21 cellular contexts compared by ENCODE assay signal in the genomic region with DNA sequence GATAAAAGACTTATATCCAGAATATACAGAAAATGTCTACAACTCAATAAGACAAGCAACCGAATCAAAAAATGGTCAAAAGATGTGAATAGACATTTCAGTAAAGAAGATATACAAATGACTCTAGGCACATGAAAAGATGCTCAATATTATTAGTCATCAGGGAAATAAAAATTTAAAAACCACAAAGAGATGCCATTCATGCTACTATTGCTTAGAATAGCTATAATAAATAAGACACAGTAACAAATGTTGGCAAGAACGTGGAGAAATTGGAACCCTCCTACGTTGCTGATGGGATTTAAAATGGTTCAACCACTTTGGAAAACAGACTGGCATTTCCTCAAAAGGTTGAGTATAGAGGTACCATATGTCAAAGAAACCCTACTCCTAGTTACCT. TPM values are rescaled to one million over a fixed set of nuclear protein-coding genes. Genes with fewer than 3 reads are reported as not detected.
A peak's percentile ranks its signal among the peaks of the same experiment; 100 is the strongest.
DNase-seq lines count a peak whose midpoint lies in the region; ATAC-seq and TF ChIP-seq lines count a peak whose summit lies in the region.
"Had no signal": no experiment of that assay in that cellular context is flagged by ENCODE, and none has a peak within 500 bp of the region (broad histone marks: within the 10 kb centered on the region; RNA-seq: fewer than 3 reads in every experiment).

No MANE protein-coding gene starts in this region.

- H3K9ac ChIP-seq in fibroblast of lung (ENCODE audit: insufficient read depth, low read length) (no peak overlapping the region), mesendoderm (ENCODE audit: low read length) (no peak overlapping the region)

- H3K9me3 Mint-ChIP-seq in osteocyte (ENCODE audit: unreplicated experiment) (peaks cover 3% of the 10 kb centered on the region), WTC11 (no peaks in the 10 kb centered on the region)

- no peaks in the 10 kb centered on the region for H3K79me1 ChIP-seq in mesendoderm (ENCODE audit: low read length)

- WGBS in mesendoderm (ENCODE audit: extremely low coverage, insufficient coverage, low lambda C conversion rate), result no CpG with 5 or more reads among the region's 3 CpGs

- H3K79me2 ChIP-seq in fibroblast of lung (ENCODE audit: control insufficient read depth, insufficient read depth, low read length) (no peaks in the 10 kb centered on the region), mesendoderm (ENCODE audit: control insufficient read depth, insufficient read depth, low read length) (no peaks in the 10 kb centered on the region)

- no peak for ATAC-seq in WTC11
- ATAC-seq: left lobe of liver; stimulated activated naive CD8-positive, alpha-beta T cell treated with anti-CD3 and anti-CD28 coated beads, Interleukin-15, Interleukin-2, amounts not matched to agents 100 U/mL and 50 U/mL, for 24 hours had no signal

- no peak overlapping the region for H2BK5ac ChIP-seq in mesendoderm (ENCODE audit: low read length)

- no peak overlapping the region for H4K8ac ChIP-seq in mesendoderm (ENCODE audit: low read depth, low read length)

- H3K36me3 Mint-ChIP-seq in osteocyte (ENCODE audit: unreplicated experiment), result peaks cover 43% of the 10 kb centered on the region
- no peaks in the 10 kb centered on the region for H3K36me3 Mint-ChIP-seq in WTC11

- no peak overlapping the region for H4K5ac ChIP-seq in mesendoderm (ENCODE audit: low read length)

- H3K4me3 ChIP-seq in fibroblast of lung (replicated peaks in 1 of 4; ENCODE audit: control extremely low read depth in 1 of 4, insufficient read depth in 1 of 4, low read depth in 3 of 4, low read length in 4 of 4), result no peak overlapping the region
- no peak overlapping the region for H3K4me3 ChIP-seq in mesendoderm (ENCODE audit: low read length)
- H3K4me3 ChIP-seq: adrenal gland, HAP-1, tibial artery had no signal

- no peaks in the 10 kb centered on the region for H3K9me3 ChIP-seq in fibroblast of lung (ENCODE audit: control insufficient read depth, insufficient read depth, low read depth, low read length)
- H3K9me3 ChIP-seq: adrenal gland, HAP-1, tibial artery had no signal

- H3K56ac ChIP-seq in mesendoderm (ENCODE audit: low read length), result no peak overlapping the region

- H3K23ac ChIP-seq in mesendoderm (ENCODE audit: low read length), result no peak overlapping the region

- H3K4me3 Mint-ChIP-seq in osteocyte (ENCODE audit: unreplicated experiment) (no peak overlapping the region), WTC11 (no peak overlapping the region)

- H3K27me3 Mint-ChIP-seq in osteocyte (ENCODE audit: unreplicated experiment) (no peaks in the 10 kb centered on the region), WTC11 (ENCODE audit: low read depth) (no peaks in the 10 kb centered on the region)
- H3K27me3 Mint-ChIP-seq: progenitor cell of endocrine pancreas had no signal

- H3K4ac ChIP-seq in mesendoderm (ENCODE audit: low read depth, low read length), result no peak overlapping the region

- DNase-seq in GM04503 (ENCODE audit: low read depth), result peak; percentile 65
- DNase-seq in RPMI7951 (ENCODE audit: low read depth), result peak; percentile 16
- DNase-seq in fibroblast of lung (ENCODE audit: low read depth in 2 of 2), result peak; percentile 67 to 72
- no peak for DNase-seq in osteocyte (ENCODE audit: extremely low spot score, unreplicated experiment)
- no peak for DNase-seq in mesendoderm
- no peak for DNase-seq in WTC11 (ENCODE audit: low spot score)
- DNase-seq in midbrain (lab: John Stamatoyannopoulos, UW), result no peak
- DNase-seq: activated CD8-positive, alpha-beta memory T cell treated with anti-CD3 and anti-CD28 coated beads, Interleukin-2, amount 50 U/mL, for 48 hours; activated gamma-delta T cell; adrenal gland; caudate nucleus; DMS79 treated with DMSO at 0.1 percent for 48 hours; NCI-H2107; SHP77; stimulated activated naive CD8-positive, alpha-beta T cell treated with anti-CD3 and anti-CD28 coated beads, Interleukin-15, Interleukin-2, amounts not matched to agents 100 U/mL and 50 U/mL, for 24 hours; tibial artery; WERI-Rb-1 had no signal

- H2BK120ac ChIP-seq in mesendoderm (ENCODE audit: low read depth, low read length), result no peak overlapping the region

- H3K27ac ChIP-seq in fibroblast of lung (ENCODE audit: insufficient read depth, low read length), result no peak overlapping the region
- H3K27ac ChIP-seq in mesendoderm (ENCODE audit: low read depth, low read length), result no peak overlapping the region
- H3K27ac ChIP-seq: adrenal gland, epithelial cell of prostate, tibial artery, WERI-Rb-1 had no signal

- H3K27ac Mint-ChIP-seq in osteocyte (ENCODE audit: unreplicated experiment) (peak overlapping the region; percentile 50), WTC11 (no peak overlapping the region)
- H3K27ac Mint-ChIP-seq: progenitor cell of endocrine pancreas had no signal

- H2BK15ac ChIP-seq in mesendoderm (replicated peaks; ENCODE audit: low read depth), result no peak overlapping the region

- no peak overlapping the region for H2AK5ac ChIP-seq in mesendoderm (ENCODE audit: low read length)

- CTCF ChIA-PET in WTC11 (lab: Charles Lee), result no interaction called here

- H3K4me2 ChIP-seq in fibroblast of lung (ENCODE audit: extremely low read depth, insufficient read depth, low read length) (peak overlapping the region; percentile 8), mesendoderm (ENCODE audit: low read length) (no peak overlapping the region)

- POLR2A ChIA-PET in WTC11 (lab: Charles Lee), result no interaction called here

- H3K4me1 Mint-ChIP-seq in osteocyte (ENCODE audit: unreplicated experiment) (peaks cover 7% of the 10 kb centered on the region), WTC11 (no peaks in the 10 kb centered on the region)

- no peaks in the 10 kb centered on the region for H4K20me1 ChIP-seq in fibroblast of lung (ENCODE audit: control insufficient read depth, extremely low read depth, insufficient read depth, low read length)

- no peak for TF ChIP-seq CTCF in fibroblast of lung (conservative IDR thresholded peaks at IDR 0.05 in 1 of 2, IDR thresholded peaks at IDR 0.05 in 1 of 2; ENCODE audit: low read depth in 1 of 2, low read length in 2 of 2)
- no peak for TF ChIP-seq CTCF in osteocyte (IDR thresholded peaks at IDR 0.05)
- no peak for TF ChIP-seq CTCF in WTC11 (IDR thresholded peaks at IDR 0.05)

- no peak overlapping the region for H3K18ac ChIP-seq in mesendoderm (ENCODE audit: low read length)

- H3K27me3 ChIP-seq in fibroblast of lung (ENCODE audit: control insufficient read depth, insufficient read depth, low read length), result no peaks in the 10 kb centered on the region
- H3K27me3 ChIP-seq in mesendoderm (ENCODE audit: insufficient read depth, low read length, poor library complexity), result no peaks in the 10 kb centered on the region
- H3K27me3 ChIP-seq: adrenal gland, tibial artery had no signal

- H3K4me1 ChIP-seq in fibroblast of lung (ENCODE audit: control insufficient read depth, extremely low read depth, insufficient read depth, low read length), result no peaks in the 10 kb centered on the region
- no peaks in the 10 kb centered on the region for H3K4me1 ChIP-seq in mesendoderm (ENCODE audit: control insufficient read depth, low read depth, low read length)
- H3K4me1 ChIP-seq: adrenal gland, tibial artery had no signal

- no peak overlapping the region for H2AFZ ChIP-seq in fibroblast of lung (ENCODE audit: low read length)

- peaks cover 1% of the 10 kb centered on the region for H3K36me3 ChIP-seq in fibroblast of lung (ENCODE audit: control insufficient read depth, insufficient read depth, low read length)
- H3K36me3 ChIP-seq in mesendoderm (ENCODE audit: control insufficient read depth, insufficient read depth, low read length), result no peaks in the 10 kb centered on the region

TF ChIP-seq in WTC11, 78 proteins besides CTCF, POLR2A, EP300 and RAD21 (continues in another document):
- TF ChIP-seq, protein P1, sequence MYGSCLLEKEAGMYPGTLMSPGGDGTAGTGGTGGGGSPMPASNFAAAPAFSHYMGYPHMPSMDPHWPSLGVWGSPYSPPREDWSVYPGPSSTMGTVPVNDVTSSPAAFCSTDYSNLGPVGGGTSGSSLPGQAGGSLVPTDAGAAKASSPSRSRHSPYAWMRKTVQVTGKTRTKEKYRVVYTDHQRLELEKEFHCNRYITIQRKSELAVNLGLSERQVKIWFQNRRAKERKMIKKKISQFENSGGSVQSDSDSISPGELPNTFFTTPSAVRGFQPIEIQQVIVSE (CRISPR knock-in tag; IDR thresholded peaks at IDR 0.05; ENCODE audit: borderline replicate concordance), result no peak
- TF ChIP-seq CREB1 (CRISPR knock-in tag; IDR thresholded peaks at IDR 0.05), result no peak

RNA-seq across cellular contexts. Expression of a gene that starts 39.8 kb away (rescaled TPM):
- 24.2 and 36.5 TPM in 2 replicates for total RNA-seq in RPMI7951 (2014; rRNA removed; shearing (Covaris generic))
- total RNA-seq in fibroblast of lung (33.4 and 44.9 TPM in 2 replicates), osteocyte (28.9 and 32.7 TPM in 2 replicates), WTC11 (2021) (7.1 to 9.9 TPM (median 8.2 TPM) in 3 replicates)
- 24.7 and 32.0 TPM in 2 replicates for polyA plus RNA-seq in fibroblast of lung
- polyA plus RNA-seq in fibroblast of lung (2012), result 11.5 and 15.5 TPM in 2 replicates
- polyA minus RNA-seq in fibroblast of lung (ENCODE audit: low replicate concordance), result 3.8 and 21.1 TPM in 2 replicates
- 3.7 TPM for polyA plus RNA-seq in mesendoderm (2013, experiment 1 of 2)
- 3.5 TPM for polyA plus RNA-seq in mesendoderm (2013, experiment 2 of 2)

RNA-seq across cellular contexts. Expression of a gene that starts 40.0 kb away (rescaled TPM):
- 14.1 and 19.9 TPM in 2 replicates for total RNA-seq in RPMI7951 (2014; rRNA removed; shearing (Covaris generic))
- total RNA-seq in fibroblast of lung (36.0 and 36.5 TPM in 2 replicates), osteocyte (33.1 and 36.5 TPM in 2 replicates), WTC11 (2021) (48.5 to 50.8 TPM (median 49.0 TPM) in 3 replicates)
- 16.7 and 18.0 TPM in 2 replicates for polyA plus RNA-seq in fibroblast of lung
- 24.2 and 28.2 TPM in 2 replicates for polyA plus RNA-seq in fibroblast of lung (2012)
- 21.9 and 40.9 TPM in 2 replicates for polyA minus RNA-seq in fibroblast of lung (ENCODE audit: low replicate concordance)
- 32.2 TPM for polyA plus RNA-seq in mesendoderm (2013, experiment 1 of 2)
- 31.0 TPM for polyA plus RNA-seq in mesendoderm (2013, experiment 2 of 2)

RNA-seq across cellular contexts. Expression of a gene that starts 59.8 kb away (rescaled TPM):
- not detected in 2 replicates for total RNA-seq in RPMI7951 (2014; rRNA removed; shearing (Covaris generic))
- total RNA-seq in fibroblast of lung, result 0.51 and 0.66 TPM in 2 replicates
- 0.03 and 0.07 TPM in 2 replicates for polyA plus RNA-seq in fibroblast of lung
- polyA plus RNA-seq in fibroblast of lung (2012), result not detected in 2 replicates
- not detected in 2 replicates for polyA minus RNA-seq in fibroblast of lung (ENCODE audit: low replicate concordance)
- 0.63 and 0.67 TPM in 2 replicates for total RNA-seq in osteocyte
- polyA plus RNA-seq in mesendoderm (2013, experiment 1 of 2), result 0.04 TPM
- 0.06 TPM for polyA plus RNA-seq in mesendoderm (2013, experiment 2 of 2)
- total RNA-seq in WTC11 (2021), result 0.07 to 0.28 TPM (median 0.14 TPM) in 3 replicates

Comparison
In these comparisons a context has a peak if more than half of its experiments do, and no peak if none do; other contexts are left out.
1. DNase-seq: peak in GM04503 (single experiment), RPMI7951 (single experiment) and fibroblast of lung (2 of 2); none in osteocyte (single experiment), mesendoderm (single experiment), WTC11 (single experiment) and midbrain (single experiment).